Comparison of ENCODE assay signal across 15 cellular contexts in genomic region chr1:35097224-35097623, GRCh38. TPM values are rescaled to one million over a fixed set of nuclear protein-coding genes. Genes with fewer than 3 reads are reported as not detected.
A peak's percentile ranks its signal among the peaks of the same experiment; 100 is the strongest.
DNase-seq lines count a peak whose midpoint lies in the region; ATAC-seq and TF ChIP-seq lines count a peak whose summit lies in the region.
"Had no signal": no experiment of that assay in that cellular context is flagged by ENCODE, and none has a peak within 500 bp of the region (broad histone marks: within the 10 kb centered on the region; RNA-seq: fewer than 3 reads in every experiment).

No MANE protein-coding gene starts in this region.

- in situ Hi-C loops in astrocyte of the cerebellum (cut with HindIII; ENCODE audit: low sequenced_read_pairs): no loop called here

- no peak for TF ChIP-seq CTCF in astrocyte of the cerebellum (IDR thresholded peaks at IDR 0.05; ENCODE audit: low read depth, low read length, missing control alignments)

- DNase-seq in DMS79 treated with DMSO at 0.1 percent for 48 hours (lab: John Stamatoyannopoulos, UW) (peak; percentile 81), KG1 (lab: John Stamatoyannopoulos, UW) (peak; percentile 49), astrocyte of the cerebellum (ENCODE audit: low read depth) (peak; percentile 32), renal cortical epithelial cell (ENCODE audit: low read depth) (peak; percentile 73), SW 1271 (lab: John Stamatoyannopoulos, UW) (no peak), DMS 273 (lab: John Stamatoyannopoulos, UW; ENCODE audit: unreplicated experiment) (no peak)
- DNase-seq: activated CD4-positive, alpha-beta memory T cell treated with anti-CD3 and anti-CD28 coated beads, Interleukin-2, amount 10 ng/mL, durations not matched to agents 7 days and 5 days; activated gamma-delta T cell; naive thymus-derived CD4-positive, alpha-beta T cell; NCI-H1105; NCI-H2227 treated with DMSO at 0.1 percent for 48 hours; SIG-M5; stimulated activated CD4-positive, alpha-beta T cell treated with anti-CD3 and anti-CD28 coated beads, Interleukin-12 subunit alpha, Interleukin-12 subunit beta, amount 100 ng/mL, for 4 hours had no signal

- no peak for ATAC-seq in HG02970 (IDR thresholded peaks at IDR 0.05; ENCODE audit: low FRiP score, unreplicated experiment)
- ATAC-seq: GM23338; naive thymus-derived CD4-positive, alpha-beta T cell had no signal

- no peak overlapping the region for H3K4me3 ChIP-seq in astrocyte of the cerebellum (ENCODE audit: low read depth, low read length)
- H3K4me3 ChIP-seq: GM23338 had no signal

RNA-seq across cellular contexts. Expression of gene ZMYM1, which starts 18.0 kb away (rescaled TPM):
- 16.7 and 26.0 TPM in 2 replicates for total RNA-seq in renal cortical epithelial cell

Comparison
In these comparisons a context has a peak if more than half of its experiments do, and no peak if none do; other contexts are left out.
1. DNase-seq: peak in DMS79 treated with DMSO at 0.1 percent for 48 hours (single experiment), KG1 (single experiment), astrocyte of the cerebellum (single experiment) and renal cortical epithelial cell (single experiment); none in SW 1271 (0 of 2) and DMS 273 (single experiment).